19 cellular contexts compared by ENCODE assay signal in the genomic region with DNA sequence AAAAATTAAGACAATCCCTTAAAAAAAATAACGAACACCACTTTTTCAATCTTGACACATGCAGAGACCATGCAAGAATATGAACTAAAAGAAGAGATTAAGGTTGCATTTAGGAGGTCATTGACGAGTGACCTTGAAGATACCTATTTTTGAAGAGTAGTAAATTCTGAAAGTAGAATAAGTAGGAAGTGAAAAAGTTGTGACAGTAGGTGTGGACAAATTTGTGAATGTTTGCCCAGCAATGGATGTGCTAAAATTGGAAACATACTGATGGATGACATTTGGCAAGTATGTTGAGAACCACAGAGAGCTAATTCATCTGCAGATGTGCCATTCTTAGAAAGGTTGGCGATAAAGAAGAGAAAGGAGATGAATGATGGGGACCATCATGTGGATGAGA.
DNase-seq lines count a peak whose midpoint lies in the region; ATAC-seq and TF ChIP-seq lines count a peak whose summit lies in the region.
"Had no signal": no experiment of that assay in that cellular context is flagged by ENCODE, and none has a peak within 500 bp of the region (broad histone marks: within the 10 kb centered on the region; RNA-seq: fewer than 3 reads in every experiment).

No MANE protein-coding gene starts in this region.

- in situ Hi-C loops in mammary epithelial cell (cut with MboI; ENCODE audit: low sequenced_read_pairs in 2 of 2) (no loop called here), HAP-1 (cut with MboI; ENCODE audit: low sequenced_read_pairs) (no loop called here)

- CTCF ChIA-PET in GM10248 (lab: Yijun Ruan, JAX) (no interaction called here), mammary epithelial cell (lab: Charles Lee; ENCODE audit: low non-redundant PET) (no interaction called here)

- ATAC-seq in GM18867 (IDR thresholded peaks at IDR 0.05; ENCODE audit: unreplicated experiment) (peak; percentile 74), GM21526 (IDR thresholded peaks at IDR 0.05; ENCODE audit: low FRiP score, unreplicated experiment) (peak; percentile 73), GM23338 (no peak)
- ATAC-seq: CD8-positive, alpha-beta T cell; Right ventricle myocardium inferior; T-cell had no signal

- WGBS in mammary epithelial cell (ENCODE audit: low coverage, missing lambda C conversion rate): 26% methylated on average over 3 of the region's 3 CpGs

- H3K27ac Mint-ChIP-seq in GM23338: no peak overlapping the region
- H3K27ac Mint-ChIP-seq: CD8-positive, alpha-beta T cell; IgD-negative memory B cell; T-cell had no signal

- POLR2A ChIA-PET in GM10248 (lab: Yijun Ruan, JAX): no interaction called here

- H3K4me1 ChIP-seq in Karpas-422 (ENCODE audit: low read length) (peaks cover 63% of the 10 kb centered on the region), GM23338 (ENCODE audit: insufficient read depth) (no peaks in the 10 kb centered on the region), mammary epithelial cell (ENCODE audit: insufficient read depth, low read length) (no peaks in the 10 kb centered on the region), HAP-1 (no peaks in the 10 kb centered on the region)

- no peaks in the 10 kb centered on the region for H4K20me1 ChIP-seq in Karpas-422 (ENCODE audit: insufficient read depth, low read depth, low read length)
- H4K20me1 ChIP-seq in GM23338 (replicated peaks; ENCODE audit: insufficient read depth): no peaks in the 10 kb centered on the region
- H4K20me1 ChIP-seq in mammary epithelial cell (ENCODE audit: insufficient read depth, low read length): no peaks in the 10 kb centered on the region

- H3F3A ChIP-seq in GM23338 (replicated peaks; ENCODE audit: low read depth): no peaks in the 10 kb centered on the region

- H3K27ac ChIP-seq in Karpas-422 (ENCODE audit: low read length): peak overlapping the region; percentile 89
- no peak overlapping the region for H3K27ac ChIP-seq in GM23338 (ENCODE audit: low read depth)
- no peak overlapping the region for H3K27ac ChIP-seq in mammary epithelial cell (ENCODE audit: insufficient read depth, low read depth, low read length)
- H3K27ac ChIP-seq: SK-N-MC had no signal

- no peaks in the 10 kb centered on the region for H3K36me3 ChIP-seq in Karpas-422 (ENCODE audit: insufficient read depth, low read length)
- H3K36me3 ChIP-seq in GM23338 (ENCODE audit: insufficient read depth): no peaks in the 10 kb centered on the region
- H3K36me3 ChIP-seq in mammary epithelial cell (ENCODE audit: insufficient read depth, low read length): no peaks in the 10 kb centered on the region
- no peaks in the 10 kb centered on the region for H3K36me3 ChIP-seq in HAP-1 (replicated peaks)

- H3K9ac ChIP-seq in Karpas-422 (ENCODE audit: low read length): peak overlapping the region; percentile 36
- H3K9ac ChIP-seq in mammary epithelial cell (ENCODE audit: insufficient read depth, low read length): no peak overlapping the region

- H3K4me2 ChIP-seq in Karpas-422 (ENCODE audit: low read depth, low read length, poor library complexity, severe bottlenecking) (peak overlapping the region; percentile 39), GM23338 (no peak overlapping the region), mammary epithelial cell (ENCODE audit: insufficient read depth, low read depth, low read length) (no peak overlapping the region)

- H3K9me3 Mint-ChIP-seq in GM23338: no peaks in the 10 kb centered on the region; the same call in 2 of the 3 replicates
- H3K9me3 Mint-ChIP-seq: CD8-positive, alpha-beta T cell had no signal

- no peaks in the 10 kb centered on the region for H3K4me1 Mint-ChIP-seq in GM23338
- H3K4me1 Mint-ChIP-seq: T-cell had no signal

- no peak overlapping the region for H3K4me3 Mint-ChIP-seq in GM23338
- H3K4me3 Mint-ChIP-seq: CD8-positive, alpha-beta T cell; IgD-negative memory B cell; T-cell had no signal

- no peaks in the 10 kb centered on the region for H3K9me3 ChIP-seq in Karpas-422 (ENCODE audit: low read length)
- H3K9me3 ChIP-seq in mammary epithelial cell (replicated peaks; ENCODE audit: insufficient read depth, low read length): peaks cover 2% of the 10 kb centered on the region
- no peaks in the 10 kb centered on the region for H3K9me3 ChIP-seq in HAP-1

- H3K27me3 ChIP-seq in Karpas-422 (ENCODE audit: low read length): no peaks in the 10 kb centered on the region
- no peaks in the 10 kb centered on the region for H3K27me3 ChIP-seq in GM23338 (ENCODE audit: insufficient read depth)
- H3K27me3 ChIP-seq in mammary epithelial cell (ENCODE audit: insufficient read depth, low read length): no peaks in the 10 kb centered on the region
- no peaks in the 10 kb centered on the region for H3K27me3 ChIP-seq in HAP-1 (ENCODE audit: low read depth)

- H3K36me3 Mint-ChIP-seq in GM23338 (ENCODE audit: low read depth): peaks cover 2% of the 10 kb centered on the region; the same call in 1 of the 3 replicates
- H3K36me3 Mint-ChIP-seq: CD8-positive, alpha-beta T cell; T-cell had no signal

- intact Hi-C loops in mammary epithelial cell (cut with micrococcal nuclease): loop anchor here (5.0 kb wide), 1 partner anchor 146 kb away; no protein-coding TSS in a partner anchor

- no peak overlapping the region for H2AFZ ChIP-seq in Karpas-422 (ENCODE audit: low read length)
- no peak overlapping the region for H2AFZ ChIP-seq in GM23338
- no peak overlapping the region for H2AFZ ChIP-seq in mammary epithelial cell (ENCODE audit: low read depth, low read length)

- H3K79me2 ChIP-seq in Karpas-422 (ENCODE audit: low read length) (no peaks in the 10 kb centered on the region), GM23338 (replicated peaks; ENCODE audit: insufficient read depth) (no peaks in the 10 kb centered on the region), mammary epithelial cell (ENCODE audit: insufficient read depth, low read length) (no peaks in the 10 kb centered on the region)

- DNase-seq in Karpas-422: peak; percentile 84
- no peak for DNase-seq in GM23338 (ENCODE audit: low spot score)
- no peak for DNase-seq in GM10248 (ENCODE audit: extremely low spot score)
- DNase-seq in mammary epithelial cell: no peak
- no peak for DNase-seq in HAP-1 (ENCODE audit: low spot score in 2 of 2)
- DNase-seq: CD8-positive, alpha-beta T cell; DND-41; GDM1; GOT3; NCI-H1436 treated with DMSO at 0.1 percent for 48 hours; NCI-H2081; NCI-H226; NCI-H526; T-cell had no signal

- BruUV-seq in mammary epithelial cell (replicated peaks; lab: Mats Ljungman, UMichigan): no TSS peak

- TF ChIP-seq CTCF in GM23338 (conservative IDR thresholded peaks at IDR 0.05; ENCODE audit: low read depth in 2 of 2) (no peak), GM10248 (IDR thresholded peaks at IDR 0.05; ENCODE audit: control extremely low read depth, extremely low read depth, low read depth, missing control alignments) (no peak), mammary epithelial cell (conservative IDR thresholded peaks at IDR 0.05 in 1 of 2, IDR thresholded peaks at IDR 0.05 in 1 of 2; ENCODE audit: extremely low read depth in 1 of 2, insufficient read depth in 1 of 2, low read depth in 1 of 2, low read length in 2 of 2) (no peak)

- H3K9me2 ChIP-seq in Karpas-422 (replicated peaks; ENCODE audit: insufficient read depth, low read length) (no peaks in the 10 kb centered on the region), GM23338 (ENCODE audit: insufficient read depth) (no peaks in the 10 kb centered on the region)

- dilution Hi-C loops in mammary epithelial cell (cut with HindIII; ENCODE audit: low sequenced_read_pairs): no loop called here

- H3K4me3 ChIP-seq in Karpas-422 (ENCODE audit: low read length): peak overlapping the region; percentile 15
- H3K4me3 ChIP-seq in GM23338: no peak overlapping the region
- H3K4me3 ChIP-seq in mammary epithelial cell (replicated peaks in 1 of 3; ENCODE audit: insufficient read depth in 1 of 3, low read depth in 2 of 3, low read length in 3 of 3): no peak overlapping the region
- H3K4me3 ChIP-seq in HAP-1: no peak overlapping the region
- H3K4me3 ChIP-seq: SK-N-MC had no signal

- H3K27me3 Mint-ChIP-seq in GM23338 (ENCODE audit: insufficient read depth, low read depth, poor library complexity): peaks cover 6% of the 10 kb centered on the region
- H3K27me3 Mint-ChIP-seq: T-cell had no signal

TF ChIP-seq in GM23338, 12 proteins besides CTCF, POLR2A, EP300 and RAD21 (continues in another document):
- TF ChIP-seq ZNF114 (CRISPR knock-in tag; IDR thresholded peaks at IDR 0.05): no peak
- no peak for TF ChIP-seq POLR2AphosphoS5 (IDR thresholded peaks at IDR 0.05; ENCODE audit: low read depth)
- TF ChIP-seq STAT1 (IDR thresholded peaks at IDR 0.05; ENCODE audit: unreplicated experiment): no peak
